15 cellular contexts compared by ENCODE assay signal in genomic region chr12:129486931-129487330, GRCh38.
DNase-seq lines count a peak whose midpoint lies in the region; ATAC-seq lines count a peak whose summit lies in the region.
"Had no signal": no experiment of that assay in that cellular context is flagged by ENCODE, and none has a peak within 500 bp of the region (broad histone marks: within the 10 kb centered on the region; RNA-seq: fewer than 3 reads in every experiment).

No MANE protein-coding gene starts in this region.

- DNase-seq in NCI-H748 (lab: John Stamatoyannopoulos, UW; ENCODE audit: unreplicated experiment) (peak; percentile 32), NCI-H748 treated with DMSO at 0.1 percent for 48 hours (lab: John Stamatoyannopoulos, UW) (no peak), NCI-H146 treated with DMSO at 0.1 percent for 48 hours (lab: John Stamatoyannopoulos, UW; ENCODE audit: unreplicated experiment) (peak; percentile 7), NCI-H774 (lab: John Stamatoyannopoulos, UW) (peak; percentile 50), NAMALWA (ENCODE audit: low spot score) (no peak), NCI-H446 treated with DMSO at 0.1 percent for 48 hours (lab: John Stamatoyannopoulos, UW) (no peak)
- DNase-seq in activated CD8-positive, alpha-beta memory T cell treated with anti-CD3 and anti-CD28 coated beads for 24 hours, result no peak
- DNase-seq: 8988T; AML-193; CD8-positive, alpha-beta memory T cell; GF-D8; HCEC 1CT; HFFc6 had no signal

- ATAC-seq in HG03175 (IDR thresholded peaks at IDR 0.05; ENCODE audit: unreplicated experiment), result no peak
- ATAC-seq: HepG2 had no signal

Comparison
In these comparisons a context has a peak if more than half of its experiments do, and no peak if none do; other contexts are left out.
1. DNase-seq: peak in NCI-H748 (single experiment), NCI-H146 treated with DMSO at 0.1 percent for 48 hours (single experiment) and NCI-H774 (single experiment); none in NCI-H748 treated with DMSO at 0.1 percent for 48 hours (single experiment), activated CD8-positive, alpha-beta memory T cell treated with anti-CD3 and anti-CD28 coated beads for 24 hours (single experiment), NAMALWA (single experiment) and NCI-H446 treated with DMSO at 0.1 percent for 48 hours (single experiment).